ENCODE assay signal across 9 cellular contexts in genomic region chr17:6755281-6755680, GRCh38. TPM values are rescaled to one million over a fixed set of nuclear protein-coding genes. Genes with fewer than 3 reads are reported as not detected.
DNase-seq lines count a peak whose midpoint lies in the region; ATAC-seq, FAIRE-seq and TF ChIP-seq lines count a peak whose summit lies in the region.
"Had no signal": no experiment of that assay in that cellular context is flagged by ENCODE, and none has a peak within 500 bp of the region (broad histone marks: within the 10 kb centered on the region; RNA-seq: fewer than 3 reads in every experiment).

No MANE protein-coding gene starts in this region.

- peak overlapping the region; percentile 85 to 88 for H3K4me3 Mint-ChIP-seq in activated T-cell treated with anti-CD3 and anti-CD28 coated beads, Interleukin-2, amount 50 U/mL, for 72 hours

- H3K9ac ChIP-seq in mammary epithelial cell (ENCODE audit: insufficient read depth, low read length): no peak overlapping the region

- H3K4me3 ChIP-seq in mammary epithelial cell (replicated peaks in 1 of 3; ENCODE audit: insufficient read depth in 1 of 3, low read depth in 2 of 3, low read length in 3 of 3) (no peak overlapping the region), mononuclear cell (ENCODE audit: low read length) (peak overlapping the region; percentile 96)

- H4K20me1 ChIP-seq in mammary epithelial cell (ENCODE audit: insufficient read depth, low read length): no peaks in the 10 kb centered on the region

- no peaks in the 10 kb centered on the region for H3K27me3 Mint-ChIP-seq in activated T-cell treated with anti-CD3 and anti-CD28 coated beads, Interleukin-2, amount 50 U/mL, for 72 hours (ENCODE audit: low read depth)

- peaks cover 4 to 5% of the 10 kb centered on the region in 2 donors for H3K36me3 Mint-ChIP-seq in activated T-cell treated with anti-CD3 and anti-CD28 coated beads, Interleukin-2, amount 50 U/mL, for 72 hours (ENCODE audit: insufficient read depth in 2 of 2)

- peak overlapping the region; percentile 49 for H3K27ac Mint-ChIP-seq in activated T-cell treated with anti-CD3 and anti-CD28 coated beads, Interleukin-2, amount 50 U/mL, for 72 hours

- peaks cover 60% of the 10 kb centered on the region for H3K4me1 Mint-ChIP-seq in activated T-cell treated with anti-CD3 and anti-CD28 coated beads, Interleukin-2, amount 50 U/mL, for 72 hours (ENCODE audit: low read depth)

- H3K4me1 ChIP-seq in mammary epithelial cell (ENCODE audit: insufficient read depth, low read length) (peaks cover 24% of the 10 kb centered on the region), mononuclear cell (ENCODE audit: insufficient read depth, low read length) (peaks cover 63% of the 10 kb centered on the region)

- H3K4me2 ChIP-seq in mammary epithelial cell (ENCODE audit: insufficient read depth, low read depth, low read length): peak overlapping the region; percentile 67

- H3K36me3 ChIP-seq in mammary epithelial cell (ENCODE audit: insufficient read depth, low read length): no peaks in the 10 kb centered on the region

- no peaks in the 10 kb centered on the region for H3K9me3 Mint-ChIP-seq in activated T-cell treated with anti-CD3 and anti-CD28 coated beads, Interleukin-2, amount 50 U/mL, for 72 hours

- TF ChIP-seq CTCF in mammary epithelial cell (conservative IDR thresholded peaks at IDR 0.05 in 1 of 2, IDR thresholded peaks at IDR 0.05 in 1 of 2; ENCODE audit: extremely low read depth in 1 of 2, insufficient read depth in 1 of 2, low read depth in 1 of 2, low read length in 2 of 2): no peak

- H3K79me2 ChIP-seq in mammary epithelial cell (ENCODE audit: insufficient read depth, low read length): no peaks in the 10 kb centered on the region

- no peak for DNase-seq in activated T-cell treated with anti-CD3 and anti-CD28 coated beads, Interleukin-2, amount 50 U/mL, for 72 hours
- DNase-seq in activated T-cell treated with anti-CD3 and anti-CD28 coated beads for 4 hours (no peak), mammary epithelial cell (no peak), ureter (ENCODE audit: low spot score) (peak; percentile 67), frontal cortex (ENCODE audit: low spot score in 2 of 2) (no peak), NCI-H748 treated with DMSO at 0.1 percent for 48 hours (lab: John Stamatoyannopoulos, UW) (no peak), DMS79 (lab: John Stamatoyannopoulos, UW) (no peak)

- H3K27me3 ChIP-seq in mammary epithelial cell (ENCODE audit: insufficient read depth, low read length) (no peaks in the 10 kb centered on the region), mononuclear cell (ENCODE audit: insufficient read depth, low read length) (no peaks in the 10 kb centered on the region)

- H3K27ac ChIP-seq in mammary epithelial cell (ENCODE audit: insufficient read depth, low read depth, low read length): no peak overlapping the region

- CTCF ChIA-PET in mammary epithelial cell (lab: Charles Lee; ENCODE audit: low non-redundant PET): no interaction called here

- peak overlapping the region; percentile 93 for H2AFZ ChIP-seq in mammary epithelial cell (ENCODE audit: low read depth, low read length)

- no peaks in the 10 kb centered on the region for H3K9me3 ChIP-seq in mammary epithelial cell (replicated peaks; ENCODE audit: insufficient read depth, low read length)
- H3K9me3 ChIP-seq in mononuclear cell (ENCODE audit: low read depth, low read length): no peaks in the 10 kb centered on the region

- intact Hi-C loops in mammary epithelial cell (cut with micrococcal nuclease): no loop called here

- dilution Hi-C loops in mammary epithelial cell (cut with HindIII; ENCODE audit: low sequenced_read_pairs): loop anchor here (5.0 kb wide), 1 partner anchor 88 kb away; no protein-coding TSS in a partner anchor

- no peak for ATAC-seq in activated T-cell treated with anti-CD3 and anti-CD28 coated beads, Interleukin-2, amount 50 U/mL, for 72 hours (replicated peaks in 1 of 2)

- FAIRE-seq in frontal cortex (lab: Jason Lieb, UNC): no peak

- in situ Hi-C loops in mammary epithelial cell (cut with MboI; ENCODE audit: low sequenced_read_pairs in 2 of 2): no loop called here

- WGBS in mammary epithelial cell (ENCODE audit: low coverage, missing lambda C conversion rate): 96% methylated on average over 4 of the region's 5 CpGs

- BruUV-seq in mammary epithelial cell (replicated peaks; lab: Mats Ljungman, UMichigan): no TSS peak

RNA-seq across cellular contexts. Expression of gene XAF1, which starts 0.6 kb away (rescaled TPM):
- 10 to 100 TPM; 19.1 to 31.1 TPM for total RNA-seq in activated T-cell treated with anti-CD3 and anti-CD28 coated beads, Interleukin-2, amount 50 U/mL, for 72 hours
- 1 to 10 TPM in 1 of 2 donors, under 1 TPM in 1; 0.71 to 8.7 TPM for total RNA-seq in mammary epithelial cell
- 0.14 TPM for polyA plus RNA-seq in mammary epithelial cell
- polyA minus RNA-seq in mammary epithelial cell: not detected
- 33.1 TPM for total RNA-seq in mononuclear cell
- total RNA-seq in ureter: 55.0 TPM
- total RNA-seq in frontal cortex: 2.0 TPM

RNA-seq across cellular contexts. Expression of gene FBXO39, which starts 20.7 kb away (rescaled TPM):
- 1 to 10 TPM in 1 of 2 donors, not detected in 1; 1.0 TPM for total RNA-seq in activated T-cell treated with anti-CD3 and anti-CD28 coated beads, Interleukin-2, amount 50 U/mL, for 72 hours
- total RNA-seq in mammary epithelial cell: under 1 TPM; 0.56 to 0.67 TPM
- 0.31 TPM for polyA plus RNA-seq in mammary epithelial cell
- 4.0 TPM for polyA minus RNA-seq in mammary epithelial cell
- 0.73 TPM for total RNA-seq in mononuclear cell
- 0.23 TPM for total RNA-seq in ureter
- total RNA-seq in frontal cortex: not detected

RNA-seq across cellular contexts. Expression of gene SLC13A5, which starts 42.1 kb away (rescaled TPM):
- under 1 TPM in 1 of 2 donors, not detected in 1; 0.22 TPM for total RNA-seq in activated T-cell treated with anti-CD3 and anti-CD28 coated beads, Interleukin-2, amount 50 U/mL, for 72 hours
- total RNA-seq in mammary epithelial cell (under 1 TPM in 1 of 2 donors, not detected in 1; 0.67 TPM), mononuclear cell (not detected), ureter (not detected), frontal cortex (0.41 TPM)
- 0.20 TPM for polyA plus RNA-seq in mammary epithelial cell
- not detected for polyA minus RNA-seq in mammary epithelial cell
- total RNA-seq: glomerular endothelial cell had no signal
